22 cellular contexts compared by ENCODE assay signal in genomic region chr1:145778146-145778540, GRCh38. TPM values are rescaled to one million over a fixed set of nuclear protein-coding genes. Genes with fewer than 3 reads are reported as not detected.
DNase-seq lines count a peak whose midpoint lies in the region; ATAC-seq and TF ChIP-seq lines count a peak whose summit lies in the region.
"Had no signal": no experiment of that assay in that cellular context is flagged by ENCODE, and none has a peak within 500 bp of the region (broad histone marks: within the 10 kb centered on the region; RNA-seq: fewer than 3 reads in every experiment).

No MANE protein-coding gene starts in this region.

- no peaks in the 10 kb centered on the region for H3K9me3 Mint-ChIP-seq in activated naive CD4-positive, alpha-beta T cell treated with anti-CD3 and anti-CD28 coated beads, Interleukin-2, amount 50 U/mL, for 24 hours
- H3K9me3 Mint-ChIP-seq: CD8-positive, alpha-beta T cell; GM23338 had no signal

- H3K9me3 ChIP-seq in esophagus muscularis mucosa (no peaks in the 10 kb centered on the region), psoas muscle (no peaks in the 10 kb centered on the region)
- H3K9me3 ChIP-seq: BLaER1 had no signal

- H3K4me3 Mint-ChIP-seq in activated naive CD4-positive, alpha-beta T cell treated with anti-CD3 and anti-CD28 coated beads, Interleukin-2, amount 50 U/mL, for 24 hours, result no peak overlapping the region
- H3K4me3 Mint-ChIP-seq: CD8-positive, alpha-beta T cell; GM23338 had no signal

- H3K27ac Mint-ChIP-seq in activated naive CD4-positive, alpha-beta T cell treated with anti-CD3 and anti-CD28 coated beads, Interleukin-2, amount 50 U/mL, for 24 hours, result peak overlapping the region; percentile 8
- H3K27ac Mint-ChIP-seq: CD8-positive, alpha-beta T cell; GM23338 had no signal

- intact Hi-C loops in esophagus muscularis mucosa (cut with DNase I), result no loop called here
- intact Hi-C loops in psoas muscle (cut with DNase I), result no loop called here

- H3K4me1 ChIP-seq in KMS-11 (ENCODE audit: low read depth, poor library complexity, severe bottlenecking) (peaks cover 64% of the 10 kb centered on the region), esophagus muscularis mucosa (peaks cover 16 to 81% (median 73%) of the 10 kb centered on the region in 4 donors), psoas muscle (peaks cover 41% of the 10 kb centered on the region)
- H3K4me1 ChIP-seq: BLaER1 had no signal

- H3K9ac ChIP-seq in KMS-11, result no peak overlapping the region
- H3K9ac ChIP-seq: BLaER1 had no signal

- H3K27ac ChIP-seq in KMS-11 (no peak overlapping the region; the same call in 1 of the 2 replicates), esophagus muscularis mucosa (replicated peaks in 1 of 4) (peak overlapping the region; percentile 21 to 81 (median 42)), psoas muscle (peak overlapping the region; percentile 47)
- H3K27ac ChIP-seq: BLaER1, RWPE1 had no signal

- H4K20me1 ChIP-seq in KMS-11 (ENCODE audit: insufficient read depth), result no peaks in the 10 kb centered on the region

- 0 out of 2 replicates have a peak, but pooled peaks cover 4% of the 10 kb centered on the region for H3K36me3 ChIP-seq in KMS-11 (ENCODE audit: insufficient read depth)
- peaks cover 0 to 21% (median 8%) of the 10 kb centered on the region in 4 donors for H3K36me3 ChIP-seq in esophagus muscularis mucosa
- peaks cover 0 to 33% of the 10 kb centered on the region in 2 donors for H3K36me3 ChIP-seq in psoas muscle (ENCODE audit: insufficient read depth in 1 of 2, low read depth in 1 of 2)

- no peak for TF ChIP-seq POLR2A in esophagus muscularis mucosa (IDR thresholded peaks at IDR 0.05; ENCODE audit: low read depth)

- H3K4me3 ChIP-seq in KMS-11 (IDR thresholded peaks at IDR 0.05; ENCODE audit: insufficient read depth, low read depth, low read length) (no peak overlapping the region), esophagus muscularis mucosa (no peak overlapping the region), psoas muscle (no peak overlapping the region)
- H3K4me3 ChIP-seq: BLaER1, GM23338 had no signal

- peak overlapping the region; percentile 34 for H3K4me2 ChIP-seq in KMS-11
- H3K4me2 ChIP-seq: BLaER1, GM23338 had no signal

- no peak for TF ChIP-seq CTCF in KMS-11 (conservative IDR thresholded peaks at IDR 0.05; ENCODE audit: low read depth, low read length)
- TF ChIP-seq CTCF in esophagus muscularis mucosa (IDR thresholded peaks at IDR 0.05), result no peak
- no peak for TF ChIP-seq CTCF in psoas muscle (IDR thresholded peaks at IDR 0.05)

- no peaks in the 10 kb centered on the region for H3K27me3 Mint-ChIP-seq in activated naive CD4-positive, alpha-beta T cell treated with anti-CD3 and anti-CD28 coated beads, Interleukin-2, amount 50 U/mL, for 24 hours

- H3K27me3 ChIP-seq in KMS-11 (ENCODE audit: insufficient read depth, low read depth) (no peaks in the 10 kb centered on the region), esophagus muscularis mucosa (no peaks in the 10 kb centered on the region), psoas muscle (ENCODE audit: insufficient read depth in 3 of 3, low read length in 2 of 3) (no peaks in the 10 kb centered on the region)
- H3K27me3 ChIP-seq: BLaER1 had no signal

- 0 out of 2 replicates have a peak, but pooled peaks cover 3% of the 10 kb centered on the region for H3K79me2 ChIP-seq in KMS-11 (ENCODE audit: insufficient read depth, low read depth)

- 56% methylated on average over 1 of the region's 1 CpG for WGBS in esophagus muscularis mucosa
- WGBS in psoas muscle, 3 donors, result 97 to 100% (median 98%) methylated on average over 1 of the region's 1 CpG

- TF ChIP-seq EP300 in esophagus muscularis mucosa (IDR thresholded peaks at IDR 0.05), result no peak

- H3K4me1 Mint-ChIP-seq in activated naive CD4-positive, alpha-beta T cell treated with anti-CD3 and anti-CD28 coated beads, Interleukin-2, amount 50 U/mL, for 24 hours, result peaks cover 24% of the 10 kb centered on the region

- ATAC-seq in psoas muscle, result no peak
- ATAC-seq: CD8-positive, alpha-beta T cell; GM23338; HCT116; PC-3 had no signal

- H3K36me3 Mint-ChIP-seq in activated naive CD4-positive, alpha-beta T cell treated with anti-CD3 and anti-CD28 coated beads, Interleukin-2, amount 50 U/mL, for 24 hours, result peaks cover 5% of the 10 kb centered on the region

- no peak overlapping the region for H2AFZ ChIP-seq in KMS-11 (ENCODE audit: low read depth)
- H2AFZ ChIP-seq: GM23338 had no signal

- no peak for DNase-seq in activated naive CD4-positive, alpha-beta T cell (lab: John Stamatoyannopoulos, UW)
- no peak for DNase-seq in esophagus muscularis mucosa (ENCODE audit: extremely low spot score)
- DNase-seq in psoas muscle, result no peak
- DNase-seq in DMS 273 (lab: John Stamatoyannopoulos, UW; ENCODE audit: unreplicated experiment), result no peak
- no peak for DNase-seq in HuH-7 (ENCODE audit: low spot score)
- no peak for DNase-seq in activated effector memory CD4-positive, alpha-beta T cell treated with Interleukin-2 at 50 U/mL for 16 hours
- DNase-seq: 8988T; CD8-positive, alpha-beta T cell; DMS79 treated with DMSO at 0.1 percent for 48 hours; KBM-7; NCI-H1436; NCI-H2029; NCI-H510A treated with DMSO at 0.1 percent for 48 hours; NCI-H82; PC-3 had no signal

RNA-seq across cellular contexts. Expression of gene RNF115, which starts 45.8 kb away (rescaled TPM):
- total RNA-seq in esophagus muscularis mucosa (10 to 100 TPM; 37.8 to 46.3 (median 40.3) TPM), psoas muscle (10 to 100 TPM; 44.5 to 81.6 (median 62.8) TPM)
- 10 to 100 TPM in 2 of 3 donors, 1 to 10 TPM in 1; 3.2 to 52.6 (median 24.9) TPM for polyA plus RNA-seq in psoas muscle

RNA-seq across cellular contexts. Expression of gene POLR3C, which starts 45.9 kb away (rescaled TPM):
- total RNA-seq in esophagus muscularis mucosa (10 to 100 TPM; 22.3 to 34.1 (median 27.8) TPM), psoas muscle (10 to 100 TPM; 13.2 to 21.8 (median 18.9) TPM)
- polyA plus RNA-seq in psoas muscle, result 10 to 100 TPM in 1 of 3 donors, 1 to 10 TPM in 2; 8.6 to 16.8 (median 9.9) TPM

RNA-seq across cellular contexts. Expression of gene CD160, which starts 58.8 kb away (rescaled TPM):
- total RNA-seq in esophagus muscularis mucosa (under 1 TPM in 1 of 4 donors, not detected in 3; 0.26 TPM), psoas muscle (not detected)
- under 1 TPM in 1 of 3 donors, not detected in 2; 0.03 TPM for polyA plus RNA-seq in psoas muscle
- total RNA-seq: G401, GM23338, PC-3 had no signal
